ENCODE assay signal across 9 cellular contexts in the genomic region with DNA sequence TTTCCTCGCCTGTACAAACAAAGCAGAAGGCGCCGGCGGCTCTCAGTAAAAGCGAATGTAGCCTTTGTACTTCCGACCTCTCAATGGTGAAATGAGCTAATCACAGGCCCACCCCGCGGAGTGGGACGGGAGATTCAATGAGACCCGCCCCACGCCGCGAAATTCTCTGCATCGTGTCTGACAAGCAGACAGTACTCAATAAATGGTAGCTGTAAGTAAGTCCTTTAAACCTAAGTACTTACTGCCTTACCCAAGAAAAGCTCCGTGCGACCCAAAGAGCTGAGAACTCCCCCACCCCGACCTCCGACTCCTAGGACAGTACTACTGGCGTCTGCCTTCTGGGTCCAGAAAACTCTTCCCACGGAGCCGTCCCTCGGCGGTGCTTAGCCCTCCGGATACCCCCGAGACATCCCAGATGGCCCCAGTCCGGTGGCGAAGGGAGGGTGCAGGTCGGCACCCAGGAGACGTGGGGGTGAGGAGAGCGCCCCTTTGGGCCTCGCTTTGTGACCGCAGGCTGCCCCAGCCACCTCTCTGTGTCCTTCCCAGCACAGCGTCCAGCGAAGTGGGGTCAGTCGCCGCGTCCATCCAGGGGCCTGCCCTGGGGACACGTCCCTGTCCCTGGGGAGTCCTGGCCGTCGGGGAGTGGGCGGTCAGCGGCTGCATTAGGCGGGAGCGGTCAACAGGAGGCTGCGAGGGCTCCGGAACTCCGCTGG. TPM values are rescaled to one million over a fixed set of nuclear protein-coding genes. Genes with fewer than 3 reads are reported as not detected.
DNase-seq lines count a peak whose midpoint lies in the region; ATAC-seq and TF ChIP-seq lines count a peak whose summit lies in the region.
"Had no signal": no experiment of that assay in that cellular context is flagged by ENCODE, and none has a peak within 500 bp of the region (broad histone marks: within the 10 kb centered on the region; RNA-seq: fewer than 3 reads in every experiment).

No MANE protein-coding gene starts in this region.

- CTCF ChIA-PET in mammary epithelial cell (lab: Charles Lee; ENCODE audit: low non-redundant PET) (no interaction called here), A673 (lab: Charles Lee) (interaction anchor here (0.6 to 1.4 kb wide), 4 partner anchors 31 to 713 kb away, joined by 3 to 5 read pairs (median 4); no protein-coding TSS in a partner anchor)

- no peak overlapping the region for H2AFZ ChIP-seq in mammary epithelial cell (ENCODE audit: low read depth, low read length)

- POLR2A ChIA-PET in A673 (lab: Charles Lee; ENCODE audit: low non-redundant PET) = no interaction called here

- H3K27me3 ChIP-seq in breast epithelium (peaks cover 0 to 25% of the 10 kb centered on the region in 2 donors), mammary epithelial cell (ENCODE audit: insufficient read depth, low read length) (peaks cover 7% of the 10 kb centered on the region), brain microvascular endothelial cell (replicated peaks) (no peaks in the 10 kb centered on the region), upper lobe of left lung (peaks cover 0 to 25% (median 10%) of the 10 kb centered on the region in 4 donors), A673 (replicated peaks; ENCODE audit: insufficient read depth, low read depth, low read length, poor library complexity) (peaks cover 27% of the 10 kb centered on the region)

- dilution Hi-C loops in mammary epithelial cell (cut with HindIII; ENCODE audit: low sequenced_read_pairs) = no loop called here

- no peak for TF ChIP-seq CTCF in breast epithelium (IDR thresholded peaks at IDR 0.05)
- TF ChIP-seq CTCF in mammary epithelial cell (conservative IDR thresholded peaks at IDR 0.05 in 1 of 2, IDR thresholded peaks at IDR 0.05 in 1 of 2; ENCODE audit: extremely low read depth in 1 of 2, insufficient read depth in 1 of 2, low read depth in 1 of 2, low read length in 2 of 2) = no peak
- TF ChIP-seq CTCF in brain microvascular endothelial cell (IDR thresholded peaks at IDR 0.05; ENCODE audit: low read depth, low read length, missing control alignments) = peak; percentile 4
- TF ChIP-seq CTCF in upper lobe of left lung (IDR thresholded peaks at IDR 0.05) = no peak
- TF ChIP-seq CTCF in A673 (conservative IDR thresholded peaks at IDR 0.05; ENCODE audit: low read depth, low read length) = no peak

- no peaks in the 10 kb centered on the region for H3K36me3 ChIP-seq in breast epithelium
- H3K36me3 ChIP-seq in mammary epithelial cell (ENCODE audit: insufficient read depth, low read length) = no peaks in the 10 kb centered on the region
- H3K36me3 ChIP-seq in brain microvascular endothelial cell (replicated peaks) = no peaks in the 10 kb centered on the region
- H3K36me3 ChIP-seq in upper lobe of left lung = no peaks in the 10 kb centered on the region
- no peaks in the 10 kb centered on the region for H3K36me3 ChIP-seq in A673 (ENCODE audit: insufficient read depth, low read length, poor library complexity, severe bottlenecking)

- H3K4me3 ChIP-seq in breast epithelium (peak overlapping the region; percentile 64 to 85 (median 81)), mammary epithelial cell (replicated peaks in 1 of 3; ENCODE audit: insufficient read depth in 1 of 3, low read depth in 2 of 3, low read length in 3 of 3) (no peak overlapping the region), brain microvascular endothelial cell (ENCODE audit: low read depth, low read length) (peak overlapping the region; percentile 56), upper lobe of left lung (peak overlapping the region in 3 of 4 donors; percentile 49 to 68 (median 59)), A673 (ENCODE audit: low read depth, low read length, poor library complexity, severe bottlenecking) (no peak overlapping the region)

- BruUV-seq in mammary epithelial cell (replicated peaks; lab: Mats Ljungman, UMichigan) (no TSS peak), A673 (replicated peaks; lab: Mats Ljungman, UMichigan) (no TSS peak)

- WGBS in mammary epithelial cell (ENCODE audit: low coverage, missing lambda C conversion rate) = 57% methylated on average over 23 of the region's 47 CpGs
- 42 to 48% methylated on average over 23 to 44 of the region's 47 CpGs for WGBS in upper lobe of left lung, 2 donors

- no peak overlapping the region for H3K9ac ChIP-seq in mammary epithelial cell (ENCODE audit: insufficient read depth, low read length)

- in situ Hi-C loops in mammary epithelial cell (cut with MboI; ENCODE audit: low sequenced_read_pairs in 2 of 2) (no loop called here), brain microvascular endothelial cell (cut with HindIII; ENCODE audit: low pct_ligation_motif_present, low sequenced_read_pairs) (no loop called here)

- TF ChIP-seq POLR2A in breast epithelium (IDR thresholded peaks at IDR 0.05) (no peak), upper lobe of left lung (IDR thresholded peaks at IDR 0.05) (no peak)

- intact Hi-C loops in breast epithelium (cut with DNase I; ENCODE audit: low total_unique reads) = no loop called here
- intact Hi-C loops in mammary epithelial cell (cut with micrococcal nuclease) = loop anchor here (1.0 to 5.0 kb wide), 4 partner anchors 471 to 715 kb away; no protein-coding TSS in a partner anchor
- intact Hi-C loops in A673 (cut with micrococcal nuclease; ENCODE audit: unreplicated experiment) = loop anchor here (5.0 kb wide), 3 partner anchors 471 to 714 kb away; no protein-coding TSS in a partner anchor

- ATAC-seq in upper lobe of left lung (ENCODE audit: low FRiP score in 2 of 2) = no peak

- DNase-seq in breast epithelium (ENCODE audit: low spot score in 2 of 2) (no peak), mammary epithelial cell (no peak), brain microvascular endothelial cell (no peak), mesenteric fat pad (ENCODE audit: low spot score) (peak; percentile 87), upper lobe of left lung (peak in 1 of 2 donors; percentile 83), AG08395 (ENCODE audit: low spot score) (no peak), A673 (ENCODE audit: low spot score) (no peak), GF-D8 (lab: John Stamatoyannopoulos, UW) (no peak)
- DNase-seq: NCI-H226 had no signal

- no peak overlapping the region for H3K4me2 ChIP-seq in mammary epithelial cell (ENCODE audit: insufficient read depth, low read depth, low read length)

- H3K9me3 ChIP-seq in breast epithelium = no peaks in the 10 kb centered on the region
- H3K9me3 ChIP-seq in mammary epithelial cell (replicated peaks; ENCODE audit: insufficient read depth, low read length) = peaks cover 11% of the 10 kb centered on the region
- no peaks in the 10 kb centered on the region for H3K9me3 ChIP-seq in upper lobe of left lung
- no peaks in the 10 kb centered on the region for H3K9me3 ChIP-seq in A673 (ENCODE audit: low read depth, low read length, poor library complexity, severe bottlenecking)

- no peaks in the 10 kb centered on the region for H3K4me1 ChIP-seq in breast epithelium
- H3K4me1 ChIP-seq in mammary epithelial cell (ENCODE audit: insufficient read depth, low read length) = no peaks in the 10 kb centered on the region
- peaks cover 2 to 38% (median 19%) of the 10 kb centered on the region in 4 donors for H3K4me1 ChIP-seq in upper lobe of left lung
- H3K4me1 ChIP-seq in A673 (ENCODE audit: insufficient read depth, low read length, poor library complexity, severe bottlenecking) = no peaks in the 10 kb centered on the region

- no peaks in the 10 kb centered on the region for H4K20me1 ChIP-seq in mammary epithelial cell (ENCODE audit: insufficient read depth, low read length)

- no peak for TF ChIP-seq EP300 in upper lobe of left lung (IDR thresholded peaks at IDR 0.05)

- peak overlapping the region; percentile 65 to 84 for H3K27ac ChIP-seq in breast epithelium
- no peak overlapping the region for H3K27ac ChIP-seq in mammary epithelial cell (ENCODE audit: insufficient read depth, low read depth, low read length)
- no peak overlapping the region for H3K27ac ChIP-seq in brain microvascular endothelial cell
- no peak overlapping the region for H3K27ac ChIP-seq in upper lobe of left lung
- H3K27ac ChIP-seq in A673 (ENCODE audit: low read depth, low read length, poor library complexity, severe bottlenecking) = no peak overlapping the region

- H3K79me2 ChIP-seq in mammary epithelial cell (ENCODE audit: insufficient read depth, low read length) = no peaks in the 10 kb centered on the region

RNA-seq across cellular contexts. Expression of gene CXCL12, which starts 1.0 kb away (rescaled TPM):
- total RNA-seq in breast epithelium (100 to 1,000 TPM in 2 of 3 donors, 10 to 100 TPM in 1; 66.4 to 164 (median 103) TPM), mammary epithelial cell (under 1 TPM in 1 of 2 donors, not detected in 1; 0.50 TPM), mesenteric fat pad (347 TPM), upper lobe of left lung (10 to 100 TPM in 3 of 6 donors, 1 to 10 TPM in 3; 3.5 to 61.6 (median 14.6) TPM), A673 (2021) (0.30 and 0.52 TPM in 2 replicates)
- polyA plus RNA-seq in mammary epithelial cell = not detected
- polyA minus RNA-seq in mammary epithelial cell = not detected

Comparison
In these comparisons a context has a peak if more than half of its experiments do, and no peak if none do; other contexts are left out.
1. H3K27ac ChIP-seq: peak in breast epithelium (2 of 2); none in mammary epithelial cell (single experiment), brain microvascular endothelial cell (single experiment), upper lobe of left lung (0 of 4) and A673 (single experiment).
2. H3K4me3 ChIP-seq: peak in breast epithelium (3 of 3), brain microvascular endothelial cell (single experiment) and upper lobe of left lung (3 of 4); none in mammary epithelial cell (0 of 3) and A673 (single experiment).